In the genomic region with DNA sequence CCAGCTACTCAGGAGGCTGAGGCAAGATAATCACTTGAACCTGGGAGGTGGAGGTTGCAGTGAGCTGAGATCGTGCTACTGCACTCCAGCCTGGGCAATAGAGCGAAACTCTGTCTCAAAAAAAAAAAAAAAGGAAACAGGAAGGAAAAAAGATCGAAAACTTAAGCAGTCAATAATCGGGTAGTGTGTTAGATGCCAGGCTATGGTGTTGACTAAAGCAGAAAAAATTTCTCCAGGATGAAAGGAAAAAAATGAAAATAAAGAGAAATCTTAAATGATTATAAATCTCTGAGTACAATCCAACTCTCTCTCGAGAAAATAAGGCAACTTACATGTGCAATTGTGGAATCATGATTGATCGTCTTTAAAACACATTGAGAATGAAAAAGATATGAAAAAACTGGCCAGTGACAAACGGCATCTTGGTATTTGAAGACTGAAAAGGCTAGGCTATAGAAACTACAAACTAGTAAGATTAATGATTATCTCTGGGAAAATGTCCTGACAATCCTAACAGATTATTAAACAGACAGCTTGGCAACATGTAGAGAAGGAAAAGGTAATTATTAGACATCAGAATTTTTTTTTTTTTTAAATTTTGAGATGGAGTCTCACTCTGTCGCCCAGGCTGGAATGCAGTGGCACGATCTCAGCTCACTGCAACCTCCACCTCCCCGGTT, we compare ENCODE assay signal across 19 cellular contexts.
"Had no signal": no experiment of that assay in that cellular context is flagged by ENCODE, and none has a peak within 500 bp of the region (broad histone marks: within the 10 kb centered on the region; RNA-seq: fewer than 3 reads in every experiment).

No MANE protein-coding gene starts in this region.

- H3K36me3 ChIP-seq: esophagus muscularis mucosa, gastrocnemius medialis, right atrium auricular region, sigmoid colon, stomach, thoracic aorta, transverse colon had no signal

- H3K4me3 Mint-ChIP-seq: immature natural killer cell; naive thymus-derived CD4-positive, alpha-beta T cell; neural crest cell had no signal

- FAIRE-seq: endometrium, keratinocyte had no signal

- ATAC-seq: gastrocnemius medialis; naive thymus-derived CD4-positive, alpha-beta T cell had no signal

- DNase-seq: effector memory CD4-positive, alpha-beta T cell; gastrocnemius medialis; glutamatergic neuron; immature natural killer cell; naive thymus-derived CD4-positive, alpha-beta T cell; posterior cingulate gyrus; sigmoid colon; stimulated activated CD4-positive, alpha-beta T cell treated with anti-CD3 and anti-CD28 coated beads, Interleukin-2, amount 100 ng/mL, for 24 hours; stimulated activated naive CD4-positive, alpha-beta T cell; stomach; substantia nigra; transverse colon had no signal

- H3K9me3 Mint-ChIP-seq: naive thymus-derived CD4-positive, alpha-beta T cell; neural crest cell had no signal

- H3K4me1 Mint-ChIP-seq: immature natural killer cell; naive thymus-derived CD4-positive, alpha-beta T cell had no signal

- H3K27me3 ChIP-seq: esophagus muscularis mucosa, sigmoid colon, transverse colon had no signal

- H3K4me1 ChIP-seq: esophagus muscularis mucosa, gastrocnemius medialis, right atrium auricular region, sigmoid colon, stomach, transverse colon had no signal

- H3K27ac Mint-ChIP-seq: immature natural killer cell; naive thymus-derived CD4-positive, alpha-beta T cell had no signal

- H3K9me3 ChIP-seq: esophagus muscularis mucosa, gastrocnemius medialis, right atrium auricular region, sigmoid colon, stomach, thoracic aorta, transverse colon had no signal

- H3K36me3 Mint-ChIP-seq: immature natural killer cell; naive thymus-derived CD4-positive, alpha-beta T cell had no signal

- H3K27ac ChIP-seq: esophagus muscularis mucosa, gastrocnemius medialis, right atrium auricular region, sigmoid colon, skin epidermis, stomach, thoracic aorta, transverse colon had no signal

- H3K4me3 ChIP-seq: esophagus muscularis mucosa, gastrocnemius medialis, right atrium auricular region, sigmoid colon, skin epidermis, stomach, thoracic aorta, transverse colon had no signal
